8 cellular contexts compared by ENCODE assay signal in genomic region chr17:48724241-48725004, GRCh38. TPM values are rescaled to one million over a fixed set of nuclear protein-coding genes. Genes with fewer than 3 reads are reported as not detected.
DNase-seq lines count a peak whose midpoint lies in the region; ATAC-seq, FAIRE-seq and TF ChIP-seq lines count a peak whose summit lies in the region.

No MANE protein-coding gene starts in this region.

- peak overlapping the region; percentile 72 for H3K4me3 ChIP-seq in A673 (ENCODE audit: low read depth, low read length, poor library complexity, severe bottlenecking)

- TF ChIP-seq CTCF in A673 (conservative IDR thresholded peaks at IDR 0.05; ENCODE audit: low read depth, low read length), result peak; percentile 90

- TSS peak; percentile 42 for BruUV-seq in A673 (replicated peaks; lab: Mats Ljungman, UMichigan)

- CTCF ChIA-PET in A673 (lab: Charles Lee), result interaction anchor here (0.7 to 5.2 kb wide), 11 partner anchors 9 to 160 kb away, joined by 3 to 37 read pairs (median 9); no protein-coding TSS in a partner anchor

- POLR2A ChIA-PET in A673 (lab: Charles Lee; ENCODE audit: low non-redundant PET), result interaction anchor here (0.5 to 0.6 kb wide), 2 partner anchors 109 to 683 kb away, joined by 6 to 10 read pairs; partner anchors contain the start of gene HOXB8

- no peak for ATAC-seq in HG02678 (IDR thresholded peaks at IDR 0.05; ENCODE audit: unreplicated experiment)

- peaks cover 32% of the 10 kb centered on the region for H3K4me1 ChIP-seq in A673 (ENCODE audit: insufficient read depth, low read length, poor library complexity, severe bottlenecking)

- no peaks in the 10 kb centered on the region for H3K36me3 ChIP-seq in A673 (ENCODE audit: insufficient read depth, low read length, poor library complexity, severe bottlenecking)

- H3K27me3 ChIP-seq in A673 (replicated peaks; ENCODE audit: insufficient read depth, low read depth, low read length, poor library complexity), result no peaks in the 10 kb centered on the region

- H3K27ac ChIP-seq in A673 (ENCODE audit: low read depth, low read length, poor library complexity, severe bottlenecking), result peak overlapping the region; percentile 98

- no peaks in the 10 kb centered on the region for H3K9me3 ChIP-seq in A673 (ENCODE audit: low read depth, low read length, poor library complexity, severe bottlenecking)

- DNase-seq in A673 (ENCODE audit: low spot score), result peak; percentile 92
- DNase-seq in GM19239 (ENCODE audit: insufficient read length, low spot score), result peak; percentile 57
- DNase-seq in NCI-H524 treated with DMSO at 0.1 percent for 48 hours (lab: John Stamatoyannopoulos, UW), result peak; percentile 16
- peak; percentile 82 for DNase-seq in activated CD4-positive, alpha-beta T cell treated with anti-CD3 and anti-CD28 coated beads, Interleukin-2, amount 50 U/mL, for 1 hour
- peak; percentile 86 for DNase-seq in dermis blood vessel endothelial cell
- peak; percentile 74 to 84 for DNase-seq in lung microvascular endothelial cell (ENCODE audit: low read depth in 2 of 2)
- peak; percentile 63 for DNase-seq in stimulated activated CD8-positive, alpha-beta memory T cell treated with anti-CD3 and anti-CD28 coated beads, Interleukin-12 subunit alpha, Interleukin-12 subunit beta, amount 100 ng/mL, for 1 hour (ENCODE audit: low read depth)

- intact Hi-C loops in A673 (cut with micrococcal nuclease; ENCODE audit: unreplicated experiment), result loop anchor here (1.0 to 5.0 kb wide), 4 partner anchors 67 to 268 kb away; partner anchors contain the start of gene ATP5MC1

- FAIRE-seq in GM19239 (lab: Jason Lieb, UNC), result peak; percentile 77

RNA-seq across cellular contexts. Expression of gene PRAC2, which starts 1.4 kb away (rescaled TPM):
- total RNA-seq in A673 (2021) (25.5 and 47.8 TPM in 2 replicates), dermis blood vessel endothelial cell (not detected in 2 replicates), lung microvascular endothelial cell (not detected in 2 replicates)

RNA-seq across cellular contexts. Expression of gene PRAC1, which starts 2.1 kb away (rescaled TPM):
- total RNA-seq in A673 (2021) (78.3 and 129 TPM in 2 replicates), dermis blood vessel endothelial cell (not detected in 2 replicates), lung microvascular endothelial cell (not detected in 2 replicates)

RNA-seq across cellular contexts. Expression of gene HOXB13, which starts 4.1 kb away (rescaled TPM):
- total RNA-seq in A673 (2021), result 11.7 and 15.8 TPM in 2 replicates
- not detected in 2 replicates for total RNA-seq in dermis blood vessel endothelial cell
- under 0.01 TPM in 1 of 2 replicates, not detected in the other for total RNA-seq in lung microvascular endothelial cell

Comparison
In these comparisons a context has a peak if more than half of its experiments do, and no peak if none do; other contexts are left out.
1. DNase-seq: peak in every context shown above with its lines; median percentile 92 in A673; 86 in dermis blood vessel endothelial cell; 82 in activated CD4-positive, alpha-beta T cell treated with anti-CD3 and anti-CD28 coated beads, Interleukin-2, amount 50 U/mL, for 1 hour; 79 in lung microvascular endothelial cell; 63 in stimulated activated CD8-positive, alpha-beta memory T cell treated with anti-CD3 and anti-CD28 coated beads, Interleukin-12 subunit alpha, Interleukin-12 subunit beta, amount 100 ng/mL, for 1 hour; 57 in GM19239; 16 in NCI-H524 treated with DMSO at 0.1 percent for 48 hours.
2. RNA of gene PRAC2, which starts 1.4 kb away (total RNA-seq): 25.5 to 47.8 TPM in A673; not detected in dermis blood vessel endothelial cell and not detected in lung microvascular endothelial cell; every median in the first group is over 10 times any median in the second.
3. RNA of gene PRAC1, which starts 2.1 kb away (total RNA-seq): 78.3 to 129 TPM in A673; not detected in dermis blood vessel endothelial cell and not detected in lung microvascular endothelial cell; every median in the first group is over 10 times any median in the second.
4. RNA of gene HOXB13, which starts 4.1 kb away (total RNA-seq): 11.7 to 15.8 TPM in A673; not detected in dermis blood vessel endothelial cell and under 0.01 TPM in lung microvascular endothelial cell; every median in the first group is over 10 times any median in the second.